Comparison of ENCODE assay signal across 1 cellular context in the genomic region with DNA sequence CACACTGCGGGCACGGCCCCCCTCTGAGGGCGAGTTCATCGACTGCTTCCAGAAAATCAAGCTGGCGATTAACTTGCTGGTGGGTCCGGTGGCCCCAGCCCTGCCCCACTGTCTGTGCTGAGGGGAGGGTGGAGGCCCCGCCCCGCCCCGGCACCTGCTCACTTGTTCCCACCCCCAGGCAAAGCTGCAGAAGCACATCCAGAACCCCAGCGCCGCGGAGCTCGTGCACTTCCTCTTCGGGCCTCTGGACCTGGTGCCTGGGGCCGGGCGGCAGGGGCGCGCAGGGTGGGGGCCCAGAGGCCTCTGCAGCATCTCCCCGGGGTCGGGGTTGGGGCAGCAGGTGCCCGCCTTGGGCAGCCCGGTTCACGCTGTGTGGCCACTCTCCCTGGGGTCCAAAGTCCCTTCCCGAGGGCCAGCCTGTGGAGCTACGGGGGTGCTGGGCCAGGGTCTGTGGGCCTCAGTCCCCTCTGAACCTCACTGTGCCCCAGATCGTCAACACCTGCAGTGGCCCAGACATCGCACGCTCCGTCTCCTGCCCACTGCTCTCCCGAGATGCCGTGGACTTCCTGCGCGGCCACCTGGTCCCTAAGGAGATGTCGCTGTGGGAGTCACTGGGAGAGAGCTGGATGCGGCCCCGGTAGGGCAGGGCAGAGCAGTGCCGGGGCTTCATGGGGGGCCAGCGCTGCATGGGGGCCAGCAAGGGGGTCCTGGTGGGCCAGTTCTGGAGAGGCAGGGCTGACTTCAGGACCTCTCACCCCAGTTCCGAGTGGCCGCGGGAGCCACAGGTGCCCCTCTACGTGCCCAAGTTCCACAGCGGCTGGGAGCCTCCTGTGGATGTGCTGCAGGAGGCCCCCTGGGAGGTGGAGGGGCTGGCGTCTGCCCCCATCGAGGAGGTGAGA.
TF ChIP-seq lines count a peak whose summit lies in the region.

No MANE protein-coding gene starts in this region.

TF ChIP-seq in GM23338, 12 proteins besides CTCF, POLR2A, EP300 and RAD21 (continued from another document):
- TF ChIP-seq, protein P1, sequence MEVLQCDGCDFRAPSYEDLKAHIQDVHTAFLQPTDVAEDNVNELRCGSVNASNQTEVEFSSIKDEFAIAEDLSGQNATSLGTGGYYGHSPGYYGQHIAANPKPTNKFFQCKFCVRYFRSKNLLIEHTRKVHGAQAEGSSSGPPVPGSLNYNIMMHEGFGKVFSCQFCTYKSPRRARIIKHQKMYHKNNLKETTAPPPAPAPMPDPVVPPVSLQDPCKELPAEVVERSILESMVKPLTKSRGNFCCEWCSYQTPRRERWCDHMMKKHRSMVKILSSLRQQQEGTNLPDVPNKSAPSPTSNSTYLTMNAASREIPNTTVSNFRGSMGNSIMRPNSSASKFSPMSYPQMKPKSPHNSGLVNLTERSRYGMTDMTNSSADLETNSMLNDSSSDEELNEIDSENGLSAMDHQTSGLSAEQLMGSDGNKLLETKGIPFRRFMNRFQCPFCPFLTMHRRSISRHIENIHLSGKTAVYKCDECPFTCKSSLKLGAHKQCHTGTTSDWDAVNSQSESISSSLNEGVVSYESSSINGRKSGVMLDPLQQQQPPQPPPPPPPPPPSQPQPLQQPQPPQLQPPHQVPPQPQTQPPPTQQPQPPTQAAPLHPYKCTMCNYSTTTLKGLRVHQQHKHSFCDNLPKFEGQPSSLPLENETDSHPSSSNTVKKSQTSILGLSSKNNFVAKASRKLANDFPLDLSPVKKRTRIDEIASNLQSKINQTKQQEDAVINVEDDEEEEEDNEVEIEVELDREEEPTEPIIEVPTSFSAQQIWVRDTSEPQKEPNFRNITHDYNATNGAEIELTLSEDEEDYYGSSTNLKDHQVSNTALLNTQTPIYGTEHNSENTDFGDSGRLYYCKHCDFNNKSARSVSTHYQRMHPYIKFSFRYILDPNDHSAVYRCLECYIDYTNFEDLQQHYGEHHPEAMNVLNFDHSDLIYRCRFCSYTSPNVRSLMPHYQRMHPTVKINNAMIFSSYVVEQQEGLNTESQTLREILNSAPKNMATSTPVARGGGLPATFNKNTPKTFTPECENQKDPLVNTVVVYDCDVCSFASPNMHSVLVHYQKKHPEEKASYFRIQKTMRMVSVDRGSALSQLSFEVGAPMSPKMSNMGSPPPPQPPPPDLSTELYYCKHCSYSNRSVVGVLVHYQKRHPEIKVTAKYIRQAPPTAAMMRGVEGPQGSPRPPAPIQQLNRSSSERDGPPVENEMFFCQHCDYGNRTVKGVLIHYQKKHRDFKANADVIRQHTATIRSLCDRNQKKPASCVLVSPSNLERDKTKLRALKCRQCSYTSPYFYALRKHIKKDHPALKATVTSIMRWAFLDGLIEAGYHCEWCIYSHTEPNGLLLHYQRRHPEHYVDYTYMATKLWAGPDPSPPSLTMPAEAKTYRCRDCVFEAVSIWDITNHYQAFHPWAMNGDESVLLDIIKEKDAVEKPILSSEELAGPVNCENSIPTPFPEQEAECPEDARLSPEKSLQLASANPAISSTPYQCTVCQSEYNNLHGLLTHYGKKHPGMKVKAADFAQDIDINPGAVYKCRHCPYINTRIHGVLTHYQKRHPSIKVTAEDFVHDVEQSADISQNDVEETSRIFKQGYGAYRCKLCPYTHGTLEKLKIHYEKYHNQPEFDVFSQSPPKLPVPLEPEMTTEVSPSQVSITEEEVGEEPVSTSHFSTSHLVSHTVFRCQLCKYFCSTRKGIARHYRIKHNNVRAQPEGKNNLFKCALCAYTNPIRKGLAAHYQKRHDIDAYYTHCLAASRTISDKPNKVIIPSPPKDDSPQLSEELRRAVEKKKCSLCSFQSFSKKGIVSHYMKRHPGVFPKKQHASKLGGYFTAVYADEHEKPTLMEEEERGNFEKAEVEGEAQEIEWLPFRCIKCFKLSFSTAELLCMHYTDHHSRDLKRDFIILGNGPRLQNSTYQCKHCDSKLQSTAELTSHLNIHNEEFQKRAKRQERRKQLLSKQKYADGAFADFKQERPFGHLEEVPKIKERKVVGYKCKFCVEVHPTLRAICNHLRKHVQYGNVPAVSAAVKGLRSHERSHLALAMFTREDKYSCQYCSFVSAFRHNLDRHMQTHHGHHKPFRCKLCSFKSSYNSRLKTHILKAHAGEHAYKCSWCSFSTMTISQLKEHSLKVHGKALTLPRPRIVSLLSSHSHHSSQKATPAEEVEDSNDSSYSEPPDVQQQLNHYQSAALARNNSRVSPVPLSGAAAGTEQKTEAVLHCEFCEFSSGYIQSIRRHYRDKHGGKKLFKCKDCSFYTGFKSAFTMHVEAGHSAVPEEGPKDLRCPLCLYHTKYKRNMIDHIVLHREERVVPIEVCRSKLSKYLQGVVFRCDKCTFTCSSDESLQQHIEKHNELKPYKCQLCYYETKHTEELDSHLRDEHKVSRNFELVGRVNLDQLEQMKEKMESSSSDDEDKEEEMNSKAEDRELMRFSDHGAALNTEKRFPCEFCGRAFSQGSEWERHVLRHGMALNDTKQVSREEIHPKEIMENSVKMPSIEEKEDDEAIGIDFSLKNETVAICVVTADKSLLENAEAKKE (CRISPR knock-in tag; IDR thresholded peaks at IDR 0.05): no peak
- TF ChIP-seq ZNF331 (CRISPR knock-in tag; IDR thresholded peaks at IDR 0.05; ENCODE audit: low read depth) (no peak), ZNF114 (CRISPR knock-in tag; IDR thresholded peaks at IDR 0.05) (no peak), EZH2phosphoT487 (IDR thresholded peaks at IDR 0.05; ENCODE audit: unreplicated experiment) (no peak), CREB1 (CRISPR knock-in tag; IDR thresholded peaks at IDR 0.05; ENCODE audit: low read depth) (no peak)
- TF ChIP-seq, protein P2, sequence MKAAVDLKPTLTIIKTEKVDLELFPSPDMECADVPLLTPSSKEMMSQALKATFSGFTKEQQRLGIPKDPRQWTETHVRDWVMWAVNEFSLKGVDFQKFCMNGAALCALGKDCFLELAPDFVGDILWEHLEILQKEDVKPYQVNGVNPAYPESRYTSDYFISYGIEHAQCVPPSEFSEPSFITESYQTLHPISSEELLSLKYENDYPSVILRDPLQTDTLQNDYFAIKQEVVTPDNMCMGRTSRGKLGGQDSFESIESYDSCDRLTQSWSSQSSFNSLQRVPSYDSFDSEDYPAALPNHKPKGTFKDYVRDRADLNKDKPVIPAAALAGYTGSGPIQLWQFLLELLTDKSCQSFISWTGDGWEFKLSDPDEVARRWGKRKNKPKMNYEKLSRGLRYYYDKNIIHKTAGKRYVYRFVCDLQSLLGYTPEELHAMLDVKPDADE (IDR thresholded peaks at IDR 0.05): no peak
- TF ChIP-seq, protein P3, sequence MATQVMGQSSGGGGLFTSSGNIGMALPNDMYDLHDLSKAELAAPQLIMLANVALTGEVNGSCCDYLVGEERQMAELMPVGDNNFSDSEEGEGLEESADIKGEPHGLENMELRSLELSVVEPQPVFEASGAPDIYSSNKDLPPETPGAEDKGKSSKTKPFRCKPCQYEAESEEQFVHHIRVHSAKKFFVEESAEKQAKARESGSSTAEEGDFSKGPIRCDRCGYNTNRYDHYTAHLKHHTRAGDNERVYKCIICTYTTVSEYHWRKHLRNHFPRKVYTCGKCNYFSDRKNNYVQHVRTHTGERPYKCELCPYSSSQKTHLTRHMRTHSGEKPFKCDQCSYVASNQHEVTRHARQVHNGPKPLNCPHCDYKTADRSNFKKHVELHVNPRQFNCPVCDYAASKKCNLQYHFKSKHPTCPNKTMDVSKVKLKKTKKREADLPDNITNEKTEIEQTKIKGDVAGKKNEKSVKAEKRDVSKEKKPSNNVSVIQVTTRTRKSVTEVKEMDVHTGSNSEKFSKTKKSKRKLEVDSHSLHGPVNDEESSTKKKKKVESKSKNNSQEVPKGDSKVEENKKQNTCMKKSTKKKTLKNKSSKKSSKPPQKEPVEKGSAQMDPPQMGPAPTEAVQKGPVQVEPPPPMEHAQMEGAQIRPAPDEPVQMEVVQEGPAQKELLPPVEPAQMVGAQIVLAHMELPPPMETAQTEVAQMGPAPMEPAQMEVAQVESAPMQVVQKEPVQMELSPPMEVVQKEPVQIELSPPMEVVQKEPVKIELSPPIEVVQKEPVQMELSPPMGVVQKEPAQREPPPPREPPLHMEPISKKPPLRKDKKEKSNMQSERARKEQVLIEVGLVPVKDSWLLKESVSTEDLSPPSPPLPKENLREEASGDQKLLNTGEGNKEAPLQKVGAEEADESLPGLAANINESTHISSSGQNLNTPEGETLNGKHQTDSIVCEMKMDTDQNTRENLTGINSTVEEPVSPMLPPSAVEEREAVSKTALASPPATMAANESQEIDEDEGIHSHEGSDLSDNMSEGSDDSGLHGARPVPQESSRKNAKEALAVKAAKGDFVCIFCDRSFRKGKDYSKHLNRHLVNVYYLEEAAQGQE (IDR thresholded peaks at IDR 0.05; ENCODE audit: unreplicated experiment): no peak
